In the genomic region with DNA sequence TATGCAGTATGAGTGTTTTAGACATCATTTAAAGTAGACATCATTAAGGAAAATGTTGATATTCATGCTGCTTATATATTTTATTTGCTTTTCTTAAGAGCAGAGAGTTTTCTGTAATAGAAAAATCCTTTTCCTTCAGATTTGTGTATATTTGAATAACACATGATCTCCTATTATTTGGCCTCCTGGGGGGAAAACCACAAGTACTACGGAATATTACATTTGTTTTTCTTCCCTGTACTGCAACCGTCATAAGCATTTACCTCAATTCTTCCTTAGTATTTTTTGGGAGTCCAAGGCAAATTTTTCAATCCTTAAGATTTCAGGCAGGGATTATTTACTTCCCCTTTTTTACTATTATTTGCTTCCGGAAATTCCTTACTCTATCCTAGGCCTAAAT, we compare ENCODE assay signal across 21 cellular contexts. TPM values are rescaled to one million over a fixed set of nuclear protein-coding genes. Genes with fewer than 3 reads are reported as not detected.
DNase-seq lines count a peak whose midpoint lies in the region; ATAC-seq and TF ChIP-seq lines count a peak whose summit lies in the region.
"Had no signal": no experiment of that assay in that cellular context is flagged by ENCODE, and none has a peak within 500 bp of the region (broad histone marks: within the 10 kb centered on the region; RNA-seq: fewer than 3 reads in every experiment).

No MANE protein-coding gene starts in this region.

- H2AFZ ChIP-seq in Loucy (ENCODE audit: low read length) (no peak overlapping the region), smooth muscle cell (ENCODE audit: low read depth) (no peak overlapping the region)

- ATAC-seq in HG03159 (IDR thresholded peaks at IDR 0.05; ENCODE audit: unreplicated experiment), result no peak
- ATAC-seq: heart left ventricle; left lobe of liver; stimulated activated naive CD8-positive, alpha-beta T cell treated with anti-CD3 and anti-CD28 coated beads, Interleukin-15, Interleukin-2, amounts not matched to agents 100 U/mL and 50 U/mL, for 24 hours had no signal

- H4K20me1 ChIP-seq in Loucy (ENCODE audit: insufficient read depth, low read length, poor library complexity, severe bottlenecking) (peaks cover 54% of the 10 kb centered on the region), smooth muscle cell (ENCODE audit: low read depth) (peaks cover 39% of the 10 kb centered on the region)

- H3K36me3 ChIP-seq in Loucy (ENCODE audit: insufficient read depth, low read length), result no peaks in the 10 kb centered on the region
- H3K36me3 ChIP-seq in adipocyte (ENCODE audit: control insufficient read depth, insufficient read depth, low read length, severe bottlenecking), result no peaks in the 10 kb centered on the region
- H3K36me3 ChIP-seq in smooth muscle cell (ENCODE audit: low read depth), result no peaks in the 10 kb centered on the region
- no peaks in the 10 kb centered on the region for H3K36me3 ChIP-seq in right atrium auricular region
- H3K36me3 ChIP-seq: HAP-1 had no signal

- in situ Hi-C loops in GM13976 (cut with MboI; ENCODE audit: low sequenced_read_pairs, unreplicated experiment), result no loop called here

- H3K9me2 ChIP-seq in Loucy (replicated peaks; ENCODE audit: low read depth, low read length), result no peaks in the 10 kb centered on the region

- H3K4me2 ChIP-seq in Loucy (ENCODE audit: low read depth, low read length, poor library complexity, severe bottlenecking), result peak overlapping the region; percentile 56
- H3K4me2 ChIP-seq in smooth muscle cell, result peak overlapping the region; percentile 79

- no peak for TF ChIP-seq CTCF in Loucy (conservative IDR thresholded peaks at IDR 0.05; ENCODE audit: low read length)
- TF ChIP-seq CTCF in smooth muscle cell (IDR thresholded peaks at IDR 0.05; ENCODE audit: borderline replicate concordance, insufficient read depth, poor library complexity, severe bottlenecking), result no peak
- no peak for TF ChIP-seq CTCF in GM13976 (IDR thresholded peaks at IDR 0.05; ENCODE audit: borderline replicate concordance, control extremely low read depth, extremely low read depth, insufficient read depth, missing control alignments)
- no peak for TF ChIP-seq CTCF in right atrium auricular region (IDR thresholded peaks at IDR 0.05)

- H3K27me3 ChIP-seq in Loucy (ENCODE audit: insufficient read depth, low read length, poor library complexity, severe bottlenecking) (no peaks in the 10 kb centered on the region), adipocyte (replicated peaks; ENCODE audit: control insufficient read depth, insufficient read depth, low read length) (no peaks in the 10 kb centered on the region), smooth muscle cell (ENCODE audit: low read depth) (no peaks in the 10 kb centered on the region), right atrium auricular region (no peaks in the 10 kb centered on the region)
- H3K27me3 ChIP-seq: heart left ventricle had no signal

- H3K9me3 ChIP-seq in Loucy (ENCODE audit: insufficient read depth, low read depth, low read length) (no peaks in the 10 kb centered on the region), adipocyte (ENCODE audit: control insufficient read depth, low read length) (no peaks in the 10 kb centered on the region), smooth muscle cell (replicated peaks; ENCODE audit: low read depth) (no peaks in the 10 kb centered on the region), right atrium auricular region (no peaks in the 10 kb centered on the region)
- H3K9me3 ChIP-seq: HAP-1, heart left ventricle had no signal

- 59% methylated on average over 3 of the region's 3 CpGs for WGBS in smooth muscle cell (ENCODE audit: low lambda C conversion rate)

- DNase-seq in adipocyte (ENCODE audit: low read depth), result no peak
- DNase-seq in fibroblast of gingiva (ENCODE audit: low read depth), result peak; percentile 44
- no peak for DNase-seq in smooth muscle cell (lab: John Stamatoyannopoulos, UW; ENCODE audit: unreplicated experiment)
- DNase-seq in GM13976 (ENCODE audit: low spot score), result no peak
- DNase-seq in right atrium auricular region (ENCODE audit: low spot score), result no peak
- DNase-seq: activated CD8-positive, alpha-beta memory T cell treated with anti-CD3 and anti-CD28 coated beads, Interleukin-2, amount 50 U/mL, for 4 hours; cortex of kidney; DMS53; GF-D8; heart left ventricle; MV-4-11; NCI-H1694 treated with DMSO at 0.1 percent for 48 hours; NCI-H526 treated with DMSO at 0.1 percent for 48 hours; SHP77 treated with DMSO at 0.1 percent for 48 hours; stimulated activated CD4-positive, alpha-beta T cell treated with anti-CD3 and anti-CD28 coated beads, Interleukin-4, amount 100 ng/mL, for 4 hours; stimulated activated naive CD8-positive, alpha-beta T cell treated with anti-CD3 and anti-CD28 coated beads, Interleukin-15, Interleukin-2, amounts not matched to agents 100 U/mL and 50 U/mL, for 24 hours had no signal

- H3K4me3 ChIP-seq in Loucy (ENCODE audit: low read length, poor library complexity, severe bottlenecking) (peak overlapping the region; percentile 48), adipocyte (ENCODE audit: low read length) (no peak overlapping the region), smooth muscle cell (no peak overlapping the region), right atrium auricular region (no peak overlapping the region)
- H3K4me3 ChIP-seq: HAP-1, heart left ventricle, skin epidermis had no signal

- H3K9ac ChIP-seq in Loucy (ENCODE audit: low read depth, low read length, poor library complexity, severe bottlenecking) (peak overlapping the region; percentile 47), adipocyte (ENCODE audit: low read length) (peak overlapping the region; percentile 18), smooth muscle cell (ENCODE audit: low read depth) (no peak overlapping the region)

- H3K79me2 ChIP-seq in Loucy (ENCODE audit: insufficient read depth, low read length) (peaks cover 96% of the 10 kb centered on the region), smooth muscle cell (ENCODE audit: low read depth) (peaks cover 90% of the 10 kb centered on the region)

- H3K27ac ChIP-seq in smooth muscle cell (ENCODE audit: low read depth) (peak overlapping the region; percentile 95), right atrium auricular region (no peak overlapping the region)
- H3K27ac ChIP-seq: heart left ventricle had no signal

- H3K4me1 ChIP-seq in Loucy (ENCODE audit: insufficient read depth, low read length, poor library complexity, severe bottlenecking), result peaks cover 48% of the 10 kb centered on the region
- peaks cover 74% of the 10 kb centered on the region for H3K4me1 ChIP-seq in adipocyte (ENCODE audit: control insufficient read depth, insufficient read depth, low read length)
- peaks cover 48% of the 10 kb centered on the region for H3K4me1 ChIP-seq in smooth muscle cell (ENCODE audit: low read depth)
- H3K4me1 ChIP-seq in right atrium auricular region, result peaks cover 0 to 40% of the 10 kb centered on the region in 2 donors
- H3K4me1 ChIP-seq: HAP-1 had no signal

- H3F3A ChIP-seq in Loucy (ENCODE audit: low read depth) (no peaks in the 10 kb centered on the region), smooth muscle cell (ENCODE audit: low read depth) (peaks cover 37% of the 10 kb centered on the region)

RNA-seq across cellular contexts. Expression of gene RSPRY1, which starts 6.0 kb away (rescaled TPM):
- total RNA-seq in smooth muscle cell (57.1 and 58.0 TPM in 2 replicates), right atrium auricular region (10 to 100 TPM; 17.0 to 17.2 TPM)
- 42.0 and 43.5 TPM in 2 replicates for polyA plus RNA-seq in smooth muscle cell

RNA-seq across cellular contexts. Expression of gene PSME3IP1, which starts 6.3 kb away (rescaled TPM):
- total RNA-seq in smooth muscle cell (68.7 and 104 TPM in 2 replicates), right atrium auricular region (10 to 100 TPM; 55.7 to 79.0 TPM)
- 58.1 and 82.1 TPM in 2 replicates for polyA plus RNA-seq in smooth muscle cell

RNA-seq across cellular contexts. Expression of gene ARL2BP, which starts 52.9 kb away (rescaled TPM):
- 78.1 and 85.6 TPM in 2 replicates for total RNA-seq in smooth muscle cell
- 68.9 and 88.0 TPM in 2 replicates for polyA plus RNA-seq in smooth muscle cell
- 10 to 100 TPM; 56.4 to 80.4 TPM for total RNA-seq in right atrium auricular region
